9 cellular contexts compared by ENCODE assay signal in the genomic region with DNA sequence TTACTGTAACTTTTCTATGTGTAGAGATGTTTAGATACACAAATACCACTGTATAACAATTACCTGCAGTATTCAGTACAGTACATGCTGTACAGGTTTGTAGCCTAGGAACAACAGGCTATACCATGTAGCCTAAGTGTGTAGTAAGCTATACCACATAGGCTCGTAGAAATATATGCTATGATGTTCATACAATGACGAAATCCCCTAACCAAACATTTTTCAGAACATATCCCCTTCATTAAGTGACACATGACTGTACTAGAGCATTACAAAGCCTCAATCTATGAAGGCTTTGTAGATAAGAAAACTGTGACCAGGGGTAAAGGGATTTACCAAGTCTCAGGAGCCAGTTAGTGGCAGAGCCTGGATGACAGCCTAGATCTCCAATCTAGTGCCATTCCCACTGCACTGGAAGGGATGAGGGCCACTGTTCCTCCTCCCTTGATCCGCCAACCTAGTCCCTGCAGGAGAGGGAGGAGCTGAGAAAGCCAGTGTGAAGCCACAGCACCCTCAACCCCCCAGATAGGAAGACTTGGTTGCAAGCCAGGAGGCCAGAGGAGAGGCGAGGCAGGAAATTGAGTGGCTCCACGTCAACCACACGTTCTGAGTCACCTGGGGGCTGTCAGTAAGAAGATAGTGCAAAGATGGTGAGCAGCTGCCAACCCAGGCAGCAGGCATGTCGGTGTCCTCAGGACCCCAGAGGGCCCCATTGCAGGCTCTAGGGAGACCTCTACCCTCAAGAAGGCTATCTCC.
DNase-seq lines count a peak whose midpoint lies in the region; ATAC-seq lines count a peak whose summit lies in the region.
"Had no signal": no experiment of that assay in that cellular context is flagged by ENCODE, and none has a peak within 500 bp of the region (broad histone marks: within the 10 kb centered on the region; RNA-seq: fewer than 3 reads in every experiment).

No MANE protein-coding gene starts in this region.

- H3K4me3 ChIP-seq in thymus (ENCODE audit: low read length): no peak overlapping the region

- no peaks in the 10 kb centered on the region for H3K27me3 ChIP-seq in thymus (ENCODE audit: control insufficient read depth, insufficient read depth)

- H3K4me1 ChIP-seq in thymus (ENCODE audit: control insufficient read depth, insufficient read depth, low read length): peaks cover 3% of the 10 kb centered on the region

- no peaks in the 10 kb centered on the region for H3K9me3 ChIP-seq in thymus (ENCODE audit: control insufficient read depth)

- DNase-seq in activated gamma-delta T cell treated with Interleukin-2 at 50 U/mL for 16 hours (peak; percentile 79), activated gamma-delta T cell (lab: John Stamatoyannopoulos, UW) (no peak), hepatic stellate cell (ENCODE audit: low spot score) (peak; percentile 34), NCI-H2107 (lab: John Stamatoyannopoulos, UW) (no peak), NCI-H1694 (lab: John Stamatoyannopoulos, UW) (no peak)
- peak; percentile 74 for DNase-seq in activated CD8-positive, alpha-beta memory T cell treated with anti-CD3 and anti-CD28 coated beads, Interleukin-2, amount 50 U/mL, for 48 hours
- DNase-seq: naive B cell had no signal

- H3K27ac ChIP-seq in thymus (ENCODE audit: low read depth): peak overlapping the region; percentile 52

- 28% methylated on average over 6 of the region's 7 CpGs for WGBS in thymus

- no peak for ATAC-seq in HG03354 (IDR thresholded peaks at IDR 0.05; ENCODE audit: poor library complexity, severe bottlenecking, unreplicated experiment)

- H3K36me3 ChIP-seq in thymus (ENCODE audit: control insufficient read depth, insufficient read depth): no peaks in the 10 kb centered on the region

Comparison
In these comparisons a context has a peak if more than half of its experiments do, and no peak if none do; other contexts are left out.
1. DNase-seq: peak in activated gamma-delta T cell treated with Interleukin-2 at 50 U/mL for 16 hours (single experiment), activated CD8-positive, alpha-beta memory T cell treated with anti-CD3 and anti-CD28 coated beads, Interleukin-2, amount 50 U/mL, for 48 hours (single experiment) and hepatic stellate cell (single experiment); none in activated gamma-delta T cell (single experiment), NCI-H2107 (single experiment) and NCI-H1694 (single experiment).